In genomic region chr11:10742460-10743208, GRCh38 we compare ENCODE assay signal across 1 cellular context.
TF ChIP-seq lines count a peak whose summit lies in the region.

No MANE protein-coding gene starts in this region.

TF ChIP-seq in K562, 482 proteins besides CTCF, POLR2A, EP300 and RAD21 (continued from another document):
- TF ChIP-seq ZNF639 (CRISPR knock-in tag; conservative IDR thresholded peaks at IDR 0.05 in 1 of 2, IDR thresholded peaks at IDR 0.05 in 1 of 2): peak in 1 of 2 experiments; percentile 64; a peak in 2 of 4 replicates
